18 cellular contexts compared by ENCODE assay signal in the genomic region with DNA sequence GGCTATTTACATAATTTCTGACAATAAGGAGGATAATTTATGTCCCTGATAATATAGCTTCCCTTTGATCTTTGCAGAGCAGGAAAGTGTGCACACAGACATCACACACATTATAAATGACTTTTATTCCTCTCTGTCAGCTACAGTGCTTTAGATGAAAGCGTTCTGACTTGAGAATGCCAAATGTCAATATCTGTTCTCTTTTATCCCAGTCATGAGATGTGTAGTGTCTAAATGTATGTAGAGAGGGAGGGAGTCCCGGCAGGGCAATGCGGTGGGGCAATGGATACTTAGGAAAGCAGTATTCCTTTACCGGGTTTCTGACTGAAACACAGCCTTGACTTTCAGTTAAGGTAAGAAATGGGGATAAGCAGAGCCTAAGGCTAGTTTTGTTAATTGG.
"Had no signal": no experiment of that assay in that cellular context is flagged by ENCODE, and none has a peak within 500 bp of the region (broad histone marks: within the 10 kb centered on the region; RNA-seq: fewer than 3 reads in every experiment).

No MANE protein-coding gene starts in this region.

- H3K4me1 ChIP-seq: stomach had no signal

- H3K4me3 ChIP-seq: heart right ventricle, lung, stomach, thoracic aorta had no signal

- H3K9me3 ChIP-seq: heart right ventricle, neutrophil, stomach, thoracic aorta had no signal

- H3K36me3 ChIP-seq: heart right ventricle, neutrophil, stomach, thoracic aorta had no signal

- DNase-seq: effector memory CD4-positive, alpha-beta T cell; heart right ventricle; immature natural killer cell; left cardiac atrium; left ventricle myocardium superior; mesenchymal stem cell; naive B cell; nephron progenitor cell; small intestine; stimulated activated CD4-positive, alpha-beta T cell treated with anti-CD3 and anti-CD28 coated beads, Interleukin-12 subunit alpha, Interleukin-12 subunit beta, amount 100 ng/mL, for 4 hours; stimulated activated naive CD4-positive, alpha-beta T cell; stomach; substantia nigra; trophoblast cell had no signal

- H3K27ac ChIP-seq: neutrophil, stomach had no signal

- H3K27me3 ChIP-seq: heart right ventricle, neutrophil, stomach had no signal

- ATAC-seq: esophagus mucosa, left cardiac atrium had no signal
